ENCODE assay signal across 18 cellular contexts in the genomic region with DNA sequence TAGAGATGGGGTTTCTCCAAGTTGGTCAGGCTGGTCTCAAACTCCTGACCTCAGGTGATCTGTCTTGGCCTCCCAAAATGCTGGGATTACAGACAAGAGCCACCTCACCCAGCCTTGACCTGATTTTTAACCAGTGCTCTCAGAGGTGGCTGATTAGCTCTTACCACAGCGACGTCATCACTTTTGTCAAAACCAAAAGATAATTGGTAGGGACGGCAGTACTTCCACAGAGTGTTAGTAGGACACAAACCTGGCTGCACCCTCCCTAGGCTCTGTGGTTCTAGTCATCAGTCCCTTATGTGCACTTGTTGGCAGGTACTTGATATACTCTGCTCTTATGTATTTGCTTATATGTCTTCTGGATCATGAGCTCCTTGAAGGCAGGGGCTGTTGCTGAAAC.
"Had no signal": no experiment of that assay in that cellular context is flagged by ENCODE, and none has a peak within 500 bp of the region (broad histone marks: within the 10 kb centered on the region; RNA-seq: fewer than 3 reads in every experiment).

No MANE protein-coding gene starts in this region.

- H3K27ac Mint-ChIP-seq: endodermal cell, naive B cell, type B pancreatic cell had no signal

- DNase-seq: colonic mucosa; dermis blood vessel endothelial cell; endodermal cell; foreskin keratinocyte; kidney; left cardiac atrium; left ventricle myocardium inferior; mesenchymal stem cell; naive B cell; ovary; small intestine; stimulated activated CD4-positive, alpha-beta T cell treated with anti-CD3 and anti-CD28 coated beads, Interleukin-12 subunit alpha, Interleukin-12 subunit beta, amount 100 ng/mL, for 4 hours; stimulated activated naive CD4-positive, alpha-beta T cell treated with Interleukin-2 at 50 U/mL for 16 hours; uterus had no signal

- FAIRE-seq: endothelial cell of umbilical vein, kidney, small intestine had no signal

- H3K27me3 ChIP-seq: colonic mucosa, foreskin keratinocyte, ovary, right atrium auricular region, uterus had no signal

- H3K4me3 ChIP-seq: colonic mucosa, left ventricle myocardium inferior, lung, ovary, right atrium auricular region, uterus had no signal

- H3K9me3 Mint-ChIP-seq: endodermal cell, naive B cell, type B pancreatic cell had no signal

- H3K27ac ChIP-seq: colonic mucosa, foreskin keratinocyte, left ventricle myocardium inferior, ovary, uterus had no signal

- H3K4me1 ChIP-seq: colonic mucosa, foreskin keratinocyte, uterus had no signal

- H3K9me3 ChIP-seq: colonic mucosa, left ventricle myocardium inferior, ovary, right atrium auricular region, uterus had no signal

- H3K36me3 ChIP-seq: colonic mucosa, left ventricle myocardium inferior, ovary, right atrium auricular region, uterus had no signal

- ATAC-seq: foreskin keratinocyte had no signal

- H3K4me3 Mint-ChIP-seq: endodermal cell, naive B cell, type B pancreatic cell had no signal

- H3K36me3 Mint-ChIP-seq: naive B cell, type B pancreatic cell had no signal
